In the genomic region with DNA sequence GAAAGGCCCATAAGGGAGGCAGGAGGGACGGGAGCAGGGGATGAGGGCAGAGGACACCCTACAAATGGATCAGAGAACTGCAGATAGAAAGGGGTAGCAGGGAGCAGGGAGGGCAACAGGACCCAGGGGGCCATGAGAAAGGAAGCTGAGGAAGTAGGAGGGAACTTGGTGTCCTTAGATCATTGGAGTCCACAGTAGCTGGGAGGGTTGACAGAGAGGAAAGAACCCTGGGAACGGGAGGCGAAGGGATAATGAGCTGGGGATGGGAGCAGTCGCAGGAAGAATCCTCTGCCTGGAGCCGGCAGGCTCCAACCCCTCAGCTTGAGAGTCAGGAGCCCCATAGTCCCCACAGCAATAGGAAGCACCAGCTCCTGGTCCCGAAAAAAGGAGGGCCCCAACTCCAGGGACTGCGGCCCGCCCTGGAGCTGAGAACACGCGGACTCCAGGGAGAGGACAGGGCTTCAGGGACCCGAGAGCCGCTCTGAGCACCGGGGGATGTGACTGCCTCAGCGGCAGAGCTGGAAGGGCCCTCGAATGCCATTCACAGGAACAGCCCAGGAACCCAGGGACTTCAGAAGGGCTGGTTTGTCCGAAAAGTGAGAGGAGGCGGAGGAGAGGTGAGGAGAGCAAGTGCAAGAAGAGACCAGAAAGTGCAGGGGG, we compare ENCODE assay signal across 1 cellular context.
TF ChIP-seq lines count a peak whose summit lies in the region.

No MANE protein-coding gene starts in this region.

TF ChIP-seq in H1, 55 proteins besides CTCF, POLR2A, EP300 and RAD21:
- TF ChIP-seq MAX (IDR thresholded peaks at IDR 0.05), result peak; percentile 31; the same call in 1 of the 2 replicates
- TF ChIP-seq CTBP2 (IDR thresholded peaks at IDR 0.05; ENCODE audit: borderline replicate concordance, insufficient read depth, insufficient read length, low read length), result no peak
- no peak for TF ChIP-seq SP2 (IDR thresholded peaks at IDR 0.05; ENCODE audit: low read length)
- peak; percentile 60 for TF ChIP-seq KDM4A (IDR thresholded peaks at IDR 0.05; ENCODE audit: low read depth, low read length, severe bottlenecking)
- TF ChIP-seq, protein P1, sequence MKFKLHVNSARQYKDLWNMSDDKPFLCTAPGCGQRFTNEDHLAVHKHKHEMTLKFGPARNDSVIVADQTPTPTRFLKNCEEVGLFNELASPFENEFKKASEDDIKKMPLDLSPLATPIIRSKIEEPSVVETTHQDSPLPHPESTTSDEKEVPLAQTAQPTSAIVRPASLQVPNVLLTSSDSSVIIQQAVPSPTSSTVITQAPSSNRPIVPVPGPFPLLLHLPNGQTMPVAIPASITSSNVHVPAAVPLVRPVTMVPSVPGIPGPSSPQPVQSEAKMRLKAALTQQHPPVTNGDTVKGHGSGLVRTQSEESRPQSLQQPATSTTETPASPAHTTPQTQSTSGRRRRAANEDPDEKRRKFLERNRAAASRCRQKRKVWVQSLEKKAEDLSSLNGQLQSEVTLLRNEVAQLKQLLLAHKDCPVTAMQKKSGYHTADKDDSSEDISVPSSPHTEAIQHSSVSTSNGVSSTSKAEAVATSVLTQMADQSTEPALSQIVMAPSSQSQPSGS (IDR thresholded peaks at IDR 0.05; ENCODE audit: low read length), result no peak
- TF ChIP-seq HDAC6 (IDR thresholded peaks at IDR 0.05; ENCODE audit: low read depth, low read length), result no peak
- no peak for TF ChIP-seq TCF12 (IDR thresholded peaks at IDR 0.05; ENCODE audit: low read depth, low read length)
- peak; percentile 59 for TF ChIP-seq E2F6 (IDR thresholded peaks at IDR 0.05)
- TF ChIP-seq SP1 (IDR thresholded peaks at IDR 0.05; ENCODE audit: low read depth, low read length), result no peak
- TF ChIP-seq CHD7 (IDR thresholded peaks at IDR 0.05; ENCODE audit: insufficient replicate concordance, low read length), result no peak
- TF ChIP-seq BRCA1 (IDR thresholded peaks at IDR 0.05; ENCODE audit: low read depth, low read length), result no peak
- TF ChIP-seq, protein P2, sequence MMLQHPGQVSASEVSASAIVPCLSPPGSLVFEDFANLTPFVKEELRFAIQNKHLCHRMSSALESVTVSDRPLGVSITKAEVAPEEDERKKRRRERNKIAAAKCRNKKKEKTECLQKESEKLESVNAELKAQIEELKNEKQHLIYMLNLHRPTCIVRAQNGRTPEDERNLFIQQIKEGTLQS (IDR thresholded peaks at IDR 0.05; ENCODE audit: insufficient read depth, low read depth, low read length), result no peak
- no peak for TF ChIP-seq NANOG (IDR thresholded peaks at IDR 0.05; ENCODE audit: insufficient read depth, low read depth, low read length, poor library complexity, severe bottlenecking)
- TF ChIP-seq JUND (IDR thresholded peaks at IDR 0.05; ENCODE audit: low read length), result no peak
- TF ChIP-seq SP4 (IDR thresholded peaks at IDR 0.05; ENCODE audit: low read length), result no peak
- TF ChIP-seq CBX5 (IDR thresholded peaks at IDR 0.05; ENCODE audit: low read depth, low read length), result no peak
- peak; percentile 60 for TF ChIP-seq EZH2 (IDR thresholded peaks at IDR 0.05; ENCODE audit: low read depth, low read length, severe bottlenecking)
- no peak for TF ChIP-seq MAFK (IDR thresholded peaks at IDR 0.05; ENCODE audit: low read depth, low read length)
- no peak for TF ChIP-seq TEAD4 (IDR thresholded peaks at IDR 0.05; ENCODE audit: low read depth, low read length)
- no peak for TF ChIP-seq KDM1A (IDR thresholded peaks at IDR 0.05; ENCODE audit: borderline replicate concordance, low read length)
- no peak for TF ChIP-seq RNF2 (IDR thresholded peaks at IDR 0.05; ENCODE audit: borderline replicate concordance, low read depth, low read length, missing control alignments, poor library complexity, severe bottlenecking)
- TF ChIP-seq SIRT6 (IDR thresholded peaks at IDR 0.05; ENCODE audit: low read length), result no peak
- no peak for TF ChIP-seq POLR2AphosphoS5 (IDR thresholded peaks at IDR 0.05; ENCODE audit: low read depth, low read length)
- TF ChIP-seq ASH2L (IDR thresholded peaks at IDR 0.05; ENCODE audit: low read length), result no peak
- no peak for TF ChIP-seq SRF (IDR thresholded peaks at IDR 0.05; ENCODE audit: low read depth, low read length)
- no peak for TF ChIP-seq BACH1 (IDR thresholded peaks at IDR 0.05; ENCODE audit: low read length)
- TF ChIP-seq POU5F1 (IDR thresholded peaks at IDR 0.05; ENCODE audit: low read depth, low read length), result no peak
- no peak for TF ChIP-seq CREB1 (IDR thresholded peaks at IDR 0.05)
- TF ChIP-seq GABPA (IDR thresholded peaks at IDR 0.05; ENCODE audit: borderline replicate concordance, insufficient read depth, low read length), result no peak
- TF ChIP-seq NRF1 (IDR thresholded peaks at IDR 0.05; ENCODE audit: low read depth, low read length), result no peak
- TF ChIP-seq TBP (IDR thresholded peaks at IDR 0.05; ENCODE audit: low read depth, low read length), result peak; percentile 17; the same call in 1 of the 2 replicates
- TF ChIP-seq RFX5 (IDR thresholded peaks at IDR 0.05; ENCODE audit: borderline replicate concordance, low read depth, low read length), result no peak
- TF ChIP-seq SAP30 (IDR thresholded peaks at IDR 0.05; ENCODE audit: insufficient read depth, insufficient replicate concordance, low read length), result no peak
